ENCODE assay signal across 23 cellular contexts in genomic region chr12:87217486-87217885, GRCh38.
DNase-seq lines count a peak whose midpoint lies in the region; TF ChIP-seq lines count a peak whose summit lies in the region.
"Had no signal": no experiment of that assay in that cellular context is flagged by ENCODE, and none has a peak within 500 bp of the region (broad histone marks: within the 10 kb centered on the region; RNA-seq: fewer than 3 reads in every experiment).

No MANE protein-coding gene starts in this region.

- H3K36me3 ChIP-seq in effector memory CD4-positive, alpha-beta T cell (ENCODE audit: control insufficient read depth, insufficient read depth, low read length), result no peaks in the 10 kb centered on the region
- H3K36me3 ChIP-seq in SJCRH30, result no peaks in the 10 kb centered on the region
- H3K36me3 ChIP-seq: prostate gland, transverse colon had no signal

- no peaks in the 10 kb centered on the region for H3K27me3 Mint-ChIP-seq in mesothelial cell of epicardium (ENCODE audit: low read depth)
- H3K27me3 Mint-ChIP-seq: CD4-positive, alpha-beta T cell; naive B cell had no signal

- H3K4me3 Mint-ChIP-seq in mesothelial cell of epicardium, result no peak overlapping the region
- H3K4me3 Mint-ChIP-seq: CD4-positive, alpha-beta T cell; naive B cell had no signal

- H3K27me3 ChIP-seq in effector memory CD4-positive, alpha-beta T cell (replicated peaks; ENCODE audit: control insufficient read depth, insufficient read depth, low read length, poor library complexity, severe bottlenecking), result no peaks in the 10 kb centered on the region
- H3K27me3 ChIP-seq in SJCRH30, result no peaks in the 10 kb centered on the region
- H3K27me3 ChIP-seq: transverse colon had no signal

- H3K27ac Mint-ChIP-seq in mesothelial cell of epicardium, result peak overlapping the region; percentile 6
- H3K27ac Mint-ChIP-seq: CD4-positive, alpha-beta T cell had no signal

- no peaks in the 10 kb centered on the region for H3K36me3 Mint-ChIP-seq in mesothelial cell of epicardium
- H3K36me3 Mint-ChIP-seq: naive B cell had no signal

- DNase-seq in DMS114 treated with DMSO at 0.1 percent for 48 hours (lab: John Stamatoyannopoulos, UW; ENCODE audit: unreplicated experiment) (peak; percentile 21), OCI-M1 (lab: John Stamatoyannopoulos, UW) (peak; percentile 26), fibroblast of gingiva (ENCODE audit: low read depth) (peak; percentile 29), mesothelial cell of epicardium (ENCODE audit: low spot score in 2 of 2, unreplicated experiment in 2 of 2) (no peak), iPS-NIHi7 (ENCODE audit: extremely low spot score) (no peak), SJCRH30 (no peak), NCI-H748 (lab: John Stamatoyannopoulos, UW; ENCODE audit: unreplicated experiment) (no peak)
- DNase-seq in effector memory CD4-positive, alpha-beta T cell, result no peak
- DNase-seq: activated CD4-positive, alpha-beta T cell treated with anti-CD3 and anti-CD28 coated beads, Interleukin-2, amount 50 U/mL, for 4 hours; activated T-cell treated with anti-CD3 and anti-CD28 coated beads, Interleukin-2, amount 50 U/mL, for 48 hours; CD4-positive, alpha-beta T cell; foreskin fibroblast; head of caudate nucleus; kidney; left ventricle myocardium superior; naive B cell; NCI-H1417 treated with DMSO at 0.1 percent for 48 hours; NCI-H345; NCI-H748 treated with DMSO at 0.1 percent for 48 hours; stimulated activated CD4-positive, alpha-beta T cell treated with anti-CD3 and anti-CD28 coated beads, Interleukin-4, amount 100 ng/mL, for 24 hours; transverse colon had no signal

- TF ChIP-seq CTCF in mesothelial cell of epicardium (IDR thresholded peaks at IDR 0.05; ENCODE audit: unreplicated experiment), result no peak

- H3K27ac ChIP-seq in effector memory CD4-positive, alpha-beta T cell (ENCODE audit: insufficient read depth, low read length, poor library complexity, severe bottlenecking), result no peak overlapping the region
- no peak overlapping the region for H3K27ac ChIP-seq in SJCRH30
- H3K27ac ChIP-seq: KMS-11, prostate gland, transverse colon had no signal

- no peaks in the 10 kb centered on the region for H3K9me3 Mint-ChIP-seq in mesothelial cell of epicardium
- H3K9me3 Mint-ChIP-seq: naive B cell had no signal

- H3K4me1 Mint-ChIP-seq in mesothelial cell of epicardium, result peaks cover 4% of the 10 kb centered on the region
- H3K4me1 Mint-ChIP-seq: naive B cell had no signal

- no peak overlapping the region for H3K4me3 ChIP-seq in effector memory CD4-positive, alpha-beta T cell (ENCODE audit: insufficient read depth, low read depth, low read length, poor library complexity, severe bottlenecking)
- no peak overlapping the region for H3K4me3 ChIP-seq in SJCRH30
- H3K4me3 ChIP-seq: prostate gland, transverse colon had no signal

- no peaks in the 10 kb centered on the region for H3K9me3 ChIP-seq in effector memory CD4-positive, alpha-beta T cell (ENCODE audit: control insufficient read depth, low read length)
- no peaks in the 10 kb centered on the region for H3K9me3 ChIP-seq in SJCRH30 (replicated peaks)
- H3K9me3 ChIP-seq: prostate gland, transverse colon had no signal

- no peaks in the 10 kb centered on the region for H3K4me1 ChIP-seq in effector memory CD4-positive, alpha-beta T cell (ENCODE audit: control insufficient read depth, insufficient read depth, low read length, poor library complexity, severe bottlenecking)
- H3K4me1 ChIP-seq in SJCRH30, result no peaks in the 10 kb centered on the region
- H3K4me1 ChIP-seq: prostate gland, transverse colon had no signal

Comparison
In these comparisons a context has a peak if more than half of its experiments do, and no peak if none do; other contexts are left out.
1. DNase-seq: peak in DMS114 treated with DMSO at 0.1 percent for 48 hours (single experiment), OCI-M1 (single experiment) and fibroblast of gingiva (single experiment); none in mesothelial cell of epicardium (0 of 2), effector memory CD4-positive, alpha-beta T cell (0 of 3), iPS-NIHi7 (single experiment), SJCRH30 (0 of 2) and NCI-H748 (single experiment).